In the genomic region with DNA sequence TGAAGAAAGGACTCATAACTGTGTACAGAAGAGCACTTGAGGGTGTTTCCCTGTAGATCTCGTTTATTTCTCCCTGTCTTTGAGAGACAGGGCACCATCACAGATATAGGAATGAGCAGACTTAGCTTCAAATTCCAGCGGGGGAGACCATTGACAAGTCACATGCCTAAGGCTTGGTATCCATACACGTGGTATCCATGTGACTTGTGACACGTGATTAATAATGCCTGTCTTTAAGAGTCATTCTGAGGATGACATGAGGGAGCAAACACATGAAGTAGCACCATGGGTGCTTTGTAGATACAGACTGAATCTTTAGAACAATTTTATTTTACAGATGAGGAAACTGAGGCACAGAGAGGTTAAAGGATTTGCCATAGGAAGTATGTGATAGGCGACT, we compare ENCODE assay signal across 27 cellular contexts.
"Had no signal": no experiment of that assay in that cellular context is flagged by ENCODE, and none has a peak within 500 bp of the region (broad histone marks: within the 10 kb centered on the region; RNA-seq: fewer than 3 reads in every experiment).

No MANE protein-coding gene starts in this region.

- H3K9me3 Mint-ChIP-seq: mesothelial cell of epicardium had no signal

- H3K36me3 ChIP-seq: colonic mucosa, esophagus squamous epithelium, gastrocnemius medialis, heart right ventricle, left lung, lower lobe of right lung had no signal

- H3K36me3 Mint-ChIP-seq: mesothelial cell of epicardium, naive B cell had no signal

- DNase-seq: colonic mucosa; dermis blood vessel endothelial cell; dorsolateral prefrontal cortex; effector CD4-positive, alpha-beta T cell; effector memory CD4-positive, alpha-beta T cell; erythroblast; esophagus squamous epithelium; foreskin fibroblast; foreskin melanocyte; gastrocnemius medialis; glutamatergic neuron; head of caudate nucleus; heart right ventricle; hippocampal formation; left cardiac atrium; left lung; left ventricle myocardium superior; lower lobe of right lung; mesenchymal stem cell; mucosa of descending colon; naive B cell had no signal

- H3K9me3 ChIP-seq: colonic mucosa, esophagus squamous epithelium, gastrocnemius medialis, heart right ventricle, left lung, lower lobe of right lung, mucosa of descending colon had no signal

- H3K4me1 ChIP-seq: colonic mucosa, esophagus squamous epithelium, gastrocnemius medialis, left lung, lower lobe of right lung had no signal

- H3K4me3 Mint-ChIP-seq: mesothelial cell of epicardium, naive B cell had no signal

- H3K27ac Mint-ChIP-seq: mesothelial cell of epicardium, naive B cell had no signal

- H3K4me1 Mint-ChIP-seq: naive B cell had no signal

- FAIRE-seq: endometrium, islet of Langerhans, keratinocyte had no signal

- H3K27ac ChIP-seq: colonic mucosa, dorsolateral prefrontal cortex, epithelial cell of prostate, esophagus squamous epithelium, gastrocnemius medialis, heart right ventricle, left lung, lower lobe of right lung had no signal

- H3K27me3 ChIP-seq: colonic mucosa, esophagus squamous epithelium, gastrocnemius medialis, left lung had no signal

- H3K4me3 ChIP-seq: colonic mucosa, dorsolateral prefrontal cortex, esophagus squamous epithelium, gastrocnemius medialis, heart right ventricle, left lung, lower lobe of right lung, mucosa of descending colon had no signal

- ATAC-seq: esophagus mucosa, gastrocnemius medialis, heart right ventricle, left cardiac atrium, left lung, left ventricle myocardium superior, lower lobe of right lung, mucosa of descending colon had no signal
